ENCODE assay signal across 33 cellular contexts in genomic region chr18:78565240-78565639, GRCh38.
"Had no signal": no experiment of that assay in that cellular context is flagged by ENCODE, and none has a peak within 500 bp of the region (broad histone marks: within the 10 kb centered on the region; RNA-seq: fewer than 3 reads in every experiment).

No MANE protein-coding gene starts in this region.

- H3K27me3 ChIP-seq: adrenal gland, body of pancreas had no signal

- H3K4me2 ChIP-seq: PC-9 had no signal

- H3K27me3 Mint-ChIP-seq: activated CD4-positive, alpha-beta memory T cell treated with anti-CD3 and anti-CD28 coated beads, Interleukin-2, amount 10 ng/mL, durations not matched to agents 7 days and 5 days had no signal

- ATAC-seq: activated naive CD4-positive, alpha-beta T cell treated with anti-CD3 and anti-CD28 coated beads, Interleukin-2, amount 50 U/mL, for 72 hours; activated T-cell treated with anti-CD3 and anti-CD28 coated beads, Interleukin-2, amount 50 U/mL, for 4 hours; body of pancreas had no signal

- H3K4me1 Mint-ChIP-seq: activated CD4-positive, alpha-beta memory T cell treated with anti-CD3 and anti-CD28 coated beads, Interleukin-2, amount 10 ng/mL, durations not matched to agents 7 days and 5 days had no signal

- H2AFZ ChIP-seq: PC-9 had no signal

- H3K9me3 ChIP-seq: adrenal gland, body of pancreas had no signal

- FAIRE-seq: astrocyte, RCC 7860 had no signal

- H3K36me3 ChIP-seq: adrenal gland, breast epithelium, WERI-Rb-1 had no signal

- H3K4me3 Mint-ChIP-seq: activated CD4-positive, alpha-beta memory T cell treated with anti-CD3 and anti-CD28 coated beads, Interleukin-2, amount 10 ng/mL, durations not matched to agents 7 days and 5 days; activated naive CD4-positive, alpha-beta T cell treated with anti-CD3 and anti-CD28 coated beads for 36 hours; activated T-cell treated with anti-CD3 and anti-CD28 coated beads, Interleukin-2, amount 50 U/mL, for 4 hours; activated T-helper 1 cell treated with anti-CD3 and anti-CD28 coated beads, Interleukin-12 subunit alpha, Interleukin-12 subunit beta, Interleukin-2, Interleukin-4 antibody, amounts not matched to agents 30 ng/mL and 10 ng/mL and 1 ng/mL, durations not matched to agents 14 hours and 24 hours and 36 hours had no signal

- H3K4me1 ChIP-seq: adrenal gland, body of pancreas, breast epithelium had no signal

- H3K4me3 ChIP-seq: adrenal gland, body of pancreas, breast epithelium, PC-9 had no signal

- H3K27ac Mint-ChIP-seq: activated CD4-positive, alpha-beta memory T cell treated with anti-CD3 and anti-CD28 coated beads, Interleukin-2, amount 10 ng/mL, durations not matched to agents 7 days and 5 days; activated naive CD4-positive, alpha-beta T cell treated with anti-CD3 and anti-CD28 coated beads for 36 hours; activated naive CD4-positive, alpha-beta T cell treated with anti-CD3 and anti-CD28 coated beads, Interleukin-2, amount 50 U/mL, for 72 hours; activated T-helper 1 cell treated with anti-CD3 and anti-CD28 coated beads, Interleukin-12 subunit alpha, Interleukin-12 subunit beta, Interleukin-2, Interleukin-4 antibody, amounts not matched to agents 30 ng/mL and 10 ng/mL and 1 ng/mL, durations not matched to agents 14 hours and 24 hours and 36 hours had no signal

- DNase-seq: activated CD4-positive, alpha-beta memory T cell treated with anti-CD3 and anti-CD28 coated beads, Interleukin-2, amount 10 ng/mL, durations not matched to agents 7 days and 5 days; activated CD4-positive, alpha-beta T cell treated with anti-CD3 and anti-CD28 coated beads for 1 hour; activated CD4-positive, alpha-beta T cell treated with anti-CD3 and anti-CD28 coated beads for 48 hours; activated CD4-positive, CD25-positive, alpha-beta regulatory T cell; activated CD8-positive, alpha-beta memory T cell treated with anti-CD3 and anti-CD28 coated beads, Interleukin-2, amount 50 U/mL, for 4 hours; activated gamma-delta T cell treated with Interleukin-2 at 50 U/mL for 16 hours; activated naive CD4-positive, alpha-beta T cell treated with anti-CD3 and anti-CD28 coated beads for 36 hours; activated T-cell treated with anti-CD3 and anti-CD28 coated beads for 4 hours; activated T-cell treated with anti-CD3 and anti-CD28 coated beads, Interleukin-2, amount 50 U/mL, for 4 hours; adrenal gland; body of pancreas; caudate nucleus; NCI-H1092 treated with DMSO at 0.1 percent for 48 hours; NCI-H1417; NCI-H146; NCI-H187; NCI-H2029 treated with DMSO at 0.1 percent for 48 hours; NCI-H2107; NCI-H2171; NCI-H510A; NCI-H526; NCI-H748 treated with DMSO at 0.1 percent for 48 hours; NK-92 treated with Interleukin-12 subunit alpha and Interleukin-12 subunit beta, amount 100 ng/mL, for 24 hours; PC-9; Right ventricle myocardium superior; T1000; WERI-Rb-1 had no signal

- H3K27ac ChIP-seq: adrenal gland, body of pancreas, breast epithelium, PC-9, RWPE1, WERI-Rb-1 had no signal
